Comparison of ENCODE assay signal across 12 cellular contexts in the genomic region with DNA sequence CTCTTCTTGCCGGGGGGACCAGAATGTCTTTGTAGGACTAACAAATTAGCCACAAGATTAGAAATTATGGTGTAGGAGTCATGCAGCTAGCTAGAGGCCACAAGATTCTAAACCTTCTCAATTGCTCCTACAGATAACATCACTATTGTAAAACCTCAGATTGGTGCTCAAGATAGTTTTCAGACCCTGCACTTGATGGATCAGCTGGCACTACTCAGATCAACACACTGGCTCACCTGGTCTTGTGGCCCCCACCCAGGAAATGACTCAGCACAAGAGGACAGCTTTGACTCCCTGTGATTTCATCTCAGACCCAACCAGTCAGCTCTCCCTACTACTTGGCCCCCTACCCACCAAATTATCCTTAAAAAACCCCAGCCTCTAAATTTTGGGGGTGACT.
A peak's percentile ranks its signal among the peaks of the same experiment; 100 is the strongest.
DNase-seq lines count a peak whose midpoint lies in the region; ATAC-seq and TF ChIP-seq lines count a peak whose summit lies in the region.
"Had no signal": no experiment of that assay in that cellular context is flagged by ENCODE, and none has a peak within 500 bp of the region (broad histone marks: within the 10 kb centered on the region; RNA-seq: fewer than 3 reads in every experiment).

No MANE protein-coding gene starts in this region.

- POLR2A ChIA-PET in CD8-positive, alpha-beta memory T cell (lab: Charles Lee), result interaction anchor here (0.8 to 6.1 kb wide), 6 partner anchors 11 to 206 kb away, joined by 3 to 55 read pairs (median 10); a partner anchor contains a TSS
- POLR2A ChIA-PET in naive thymus-derived CD4-positive, alpha-beta T cell (lab: Charles Lee), result interaction anchor here (0.7 to 10.9 kb wide), 15 partner anchors 9 to 234 kb away, joined by 3 to 260 read pairs (median 5); a partner anchor contains a TSS

- H3K79me2 ChIP-seq in smooth muscle cell (ENCODE audit: low read depth), result no peaks in the 10 kb centered on the region
- no peaks in the 10 kb centered on the region for H3K79me2 ChIP-seq in GM23248 (ENCODE audit: insufficient read depth)

- TF ChIP-seq CTCF in coronary artery (IDR thresholded peaks at IDR 0.05), result no peak
- no peak for TF ChIP-seq CTCF in smooth muscle cell (IDR thresholded peaks at IDR 0.05; ENCODE audit: borderline replicate concordance, insufficient read depth, poor library complexity, severe bottlenecking)

- intact Hi-C loops in naive thymus-derived CD4-positive, alpha-beta T cell (cut with micrococcal nuclease), result loop anchor here (1.0 to 10.0 kb wide), 2 partner anchors 54 to 77 kb away; no protein-coding TSS in a partner anchor

- peak overlapping the region; percentile 28 to 80 (median 66) for H3K4me3 Mint-ChIP-seq in CD8-positive, alpha-beta memory T cell
- peak overlapping the region; percentile 43 for H3K4me3 Mint-ChIP-seq in activated T-cell treated with anti-CD3 and anti-CD28 coated beads, Interleukin-2, amount 50 U/mL, for 24 hours
- H3K4me3 Mint-ChIP-seq in naive thymus-derived CD4-positive, alpha-beta T cell, result peak overlapping the region; percentile 12 to 73 (median 66)
- H3K4me3 Mint-ChIP-seq: B cell had no signal

- DNase-seq in CD8-positive, alpha-beta memory T cell, result peak; percentile 28 to 79 (median 45)
- DNase-seq in RPMI7951 (ENCODE audit: low read depth) (peak; percentile 50), coronary artery (ENCODE audit: low spot score) (no peak), smooth muscle cell (lab: John Stamatoyannopoulos, UW; ENCODE audit: unreplicated experiment) (no peak), GM23248 (no peak)
- DNase-seq in activated T-cell treated with anti-CD3 and anti-CD28 coated beads, Interleukin-2, amount 50 U/mL, for 24 hours, result no peak
- peak in 3 of 9 donors; percentile 37 to 63 (median 54) for DNase-seq in naive thymus-derived CD4-positive, alpha-beta T cell
- DNase-seq: mesendoderm, testis had no signal

- no peaks in the 10 kb centered on the region for H3K36me3 Mint-ChIP-seq in CD8-positive, alpha-beta memory T cell
- H3K36me3 Mint-ChIP-seq in activated T-cell treated with anti-CD3 and anti-CD28 coated beads, Interleukin-2, amount 50 U/mL, for 24 hours (ENCODE audit: low read depth), result no peaks in the 10 kb centered on the region
- H3K36me3 Mint-ChIP-seq in naive thymus-derived CD4-positive, alpha-beta T cell, result peaks cover 0 to 12% (median 0%) of the 10 kb centered on the region in 5 donors

- H3K4me2 ChIP-seq in smooth muscle cell (no peak overlapping the region), GM23248 (ENCODE audit: unreplicated experiment) (no peak overlapping the region)

- CTCF ChIA-PET in CD8-positive, alpha-beta memory T cell (lab: Charles Lee), result interaction anchor here (0.8 to 7.7 kb wide), 21 partner anchors 9 to 248 kb away, joined by 3 to 213 read pairs (median 10); a partner anchor contains a TSS
- CTCF ChIA-PET in naive thymus-derived CD4-positive, alpha-beta T cell (lab: Charles Lee), result interaction anchor here (0.8 to 11.2 kb wide), 16 partner anchors 12 to 248 kb away, joined by 3 to 295 read pairs (median 14); a partner anchor contains a TSS

- WGBS in smooth muscle cell (ENCODE audit: low lambda C conversion rate), result 54% methylated on average over 1 of the region's 1 CpG
- 45 to 64% methylated on average over 1 of the region's 1 CpG for WGBS in GM23248 (ENCODE audit: low coverage in 1 of 2, low lambda C conversion rate in 2 of 2, missing lambda C conversion rate in 2 of 2), 2 experiments

- peaks cover 72 to 84% (median 75%) of the 10 kb centered on the region in 3 donors for H3K4me1 Mint-ChIP-seq in CD8-positive, alpha-beta memory T cell
- peaks cover 86% of the 10 kb centered on the region for H3K4me1 Mint-ChIP-seq in activated T-cell treated with anti-CD3 and anti-CD28 coated beads, Interleukin-2, amount 50 U/mL, for 24 hours (ENCODE audit: low read depth)
- H3K4me1 Mint-ChIP-seq in naive thymus-derived CD4-positive, alpha-beta T cell, result peaks cover 59 to 86% (median 77%) of the 10 kb centered on the region in 7 donors

- H3F3A ChIP-seq in smooth muscle cell (ENCODE audit: low read depth), result no peaks in the 10 kb centered on the region
- H3F3A ChIP-seq in GM23248 (ENCODE audit: insufficient read depth), result 0 out of 2 replicates have a peak, but pooled peaks cover 4% of the 10 kb centered on the region

- H3K9me3 Mint-ChIP-seq in CD8-positive, alpha-beta memory T cell, result no peaks in the 10 kb centered on the region
- H3K9me3 Mint-ChIP-seq in activated T-cell treated with anti-CD3 and anti-CD28 coated beads, Interleukin-2, amount 50 U/mL, for 24 hours, result no peaks in the 10 kb centered on the region
- peaks cover 0 to 3% (median 0%) of the 10 kb centered on the region in 11 donors for H3K9me3 Mint-ChIP-seq in naive thymus-derived CD4-positive, alpha-beta T cell

- in situ Hi-C loops in GM23248 (cut with MboI), result no loop called here

- no peak overlapping the region for H3K27ac ChIP-seq in CD8-positive, alpha-beta memory T cell (ENCODE audit: low read depth, low read length)
- peak overlapping the region; percentile 44 for H3K27ac ChIP-seq in naive thymus-derived CD4-positive, alpha-beta T cell (ENCODE audit: low read depth, low read length)
- H3K27ac ChIP-seq in coronary artery, result no peak overlapping the region
- no peak overlapping the region for H3K27ac ChIP-seq in smooth muscle cell (ENCODE audit: low read depth)
- H3K27ac ChIP-seq in GM23248, result no peak overlapping the region
- H3K27ac ChIP-seq: testis had no signal

- H3K9ac ChIP-seq in smooth muscle cell (ENCODE audit: low read depth) (no peak overlapping the region), GM23248 (no peak overlapping the region)

- no peak overlapping the region for H2AFZ ChIP-seq in smooth muscle cell (ENCODE audit: low read depth)
- no peak overlapping the region for H2AFZ ChIP-seq in GM23248

- no peaks in the 10 kb centered on the region for H3K36me3 ChIP-seq in CD8-positive, alpha-beta memory T cell (ENCODE audit: insufficient read depth, low read length)
- H3K36me3 ChIP-seq in naive thymus-derived CD4-positive, alpha-beta T cell (ENCODE audit: control insufficient read depth in 2 of 3, insufficient read depth in 3 of 3, low read length in 3 of 3), result no peaks in the 10 kb centered on the region
- H3K36me3 ChIP-seq in smooth muscle cell (ENCODE audit: low read depth), result no peaks in the 10 kb centered on the region
- no peaks in the 10 kb centered on the region for H3K36me3 ChIP-seq in GM23248 (ENCODE audit: low read depth)

- no peaks in the 10 kb centered on the region for H4K20me1 ChIP-seq in smooth muscle cell (ENCODE audit: low read depth)
- no peaks in the 10 kb centered on the region for H4K20me1 ChIP-seq in GM23248 (ENCODE audit: insufficient read depth)

- H3K4me1 ChIP-seq in CD8-positive, alpha-beta memory T cell (ENCODE audit: insufficient read depth, low read length), result peaks cover 74% of the 10 kb centered on the region
- peaks cover 69 to 72% of the 10 kb centered on the region in 2 donors for H3K4me1 ChIP-seq in naive thymus-derived CD4-positive, alpha-beta T cell (ENCODE audit: control insufficient read depth in 2 of 2, insufficient read depth in 2 of 2, low read length in 2 of 2)
- no peaks in the 10 kb centered on the region for H3K4me1 ChIP-seq in smooth muscle cell (ENCODE audit: low read depth)
- peaks cover 7% of the 10 kb centered on the region; the same call in 1 of the 2 replicates for H3K4me1 ChIP-seq in GM23248 (ENCODE audit: insufficient read depth)
- H3K4me1 ChIP-seq: testis had no signal

- H3K27ac Mint-ChIP-seq in CD8-positive, alpha-beta memory T cell, result peak overlapping the region; percentile 85 to 95 (median 90)
- H3K27ac Mint-ChIP-seq in activated T-cell treated with anti-CD3 and anti-CD28 coated beads, Interleukin-2, amount 50 U/mL, for 24 hours, result peak overlapping the region; percentile 93
- H3K27ac Mint-ChIP-seq in naive thymus-derived CD4-positive, alpha-beta T cell, result peak overlapping the region; percentile 71 to 99 (median 95)
- H3K27ac Mint-ChIP-seq: B cell had no signal

- H3K27me3 ChIP-seq in CD8-positive, alpha-beta memory T cell (ENCODE audit: insufficient read depth, low read length, poor library complexity, severe bottlenecking), result no peaks in the 10 kb centered on the region
- no peaks in the 10 kb centered on the region for H3K27me3 ChIP-seq in naive thymus-derived CD4-positive, alpha-beta T cell (ENCODE audit: control insufficient read depth in 2 of 2, insufficient read depth in 2 of 2, low read length in 2 of 2)
- H3K27me3 ChIP-seq in smooth muscle cell (ENCODE audit: low read depth) (no peaks in the 10 kb centered on the region), GM23248 (replicated peaks; ENCODE audit: insufficient read depth) (no peaks in the 10 kb centered on the region)
- H3K27me3 ChIP-seq: testis had no signal

- ATAC-seq in naive thymus-derived CD4-positive, alpha-beta T cell, result peak; percentile 12
- no peak for ATAC-seq in GM21447 (IDR thresholded peaks at IDR 0.05; ENCODE audit: unreplicated experiment)
- ATAC-seq: sciatic nerve had no signal

- no peaks in the 10 kb centered on the region for H3K9me3 ChIP-seq in CD8-positive, alpha-beta memory T cell (ENCODE audit: low read length)
- no peaks in the 10 kb centered on the region for H3K9me3 ChIP-seq in naive thymus-derived CD4-positive, alpha-beta T cell (ENCODE audit: control insufficient read depth in 2 of 3, low read length in 3 of 3)
- H3K9me3 ChIP-seq in smooth muscle cell (replicated peaks; ENCODE audit: low read depth) (no peaks in the 10 kb centered on the region), GM23248 (ENCODE audit: low read depth) (no peaks in the 10 kb centered on the region)
- H3K9me3 ChIP-seq: testis had no signal

- no peaks in the 10 kb centered on the region for H3K27me3 Mint-ChIP-seq in CD8-positive, alpha-beta memory T cell
- no peaks in the 10 kb centered on the region for H3K27me3 Mint-ChIP-seq in activated T-cell treated with anti-CD3 and anti-CD28 coated beads, Interleukin-2, amount 50 U/mL, for 24 hours
- no peaks in the 10 kb centered on the region for H3K27me3 Mint-ChIP-seq in naive thymus-derived CD4-positive, alpha-beta T cell
- H3K27me3 Mint-ChIP-seq: B cell had no signal

- no peak overlapping the region for H3K4me3 ChIP-seq in CD8-positive, alpha-beta memory T cell (ENCODE audit: low read length)
- peak overlapping the region; percentile 21 for H3K4me3 ChIP-seq in naive thymus-derived CD4-positive, alpha-beta T cell (ENCODE audit: low read length)
- H3K4me3 ChIP-seq in coronary artery (no peak overlapping the region), smooth muscle cell (no peak overlapping the region), GM23248 (no peak overlapping the region)
- H3K4me3 ChIP-seq: testis had no signal

- no peaks in the 10 kb centered on the region for H3K9me2 ChIP-seq in GM23248 (ENCODE audit: insufficient read depth)

Comparison
In these comparisons a context has a peak if more than half of its experiments do, and no peak if none do; other contexts are left out.
1. DNase-seq: peak in CD8-positive, alpha-beta memory T cell (5 of 5) and RPMI7951 (single experiment); none in activated T-cell treated with anti-CD3 and anti-CD28 coated beads, Interleukin-2, amount 50 U/mL, for 24 hours (single experiment), coronary artery (single experiment), smooth muscle cell (single experiment) and GM23248 (single experiment).
2. Peak in every context shown above with its lines, with median percentiles within 50 percentile points of each other: H3K27ac Mint-ChIP-seq and H3K4me3 Mint-ChIP-seq.